Comparison of ENCODE assay signal across 9 cellular contexts in genomic region chr12:48995061-48995879, GRCh38. TPM values are rescaled to one million over a fixed set of nuclear protein-coding genes. Genes with fewer than 3 reads are reported as not detected.
A peak's percentile ranks its signal among the peaks of the same experiment; 100 is the strongest.
DNase-seq lines count a peak whose midpoint lies in the region; ATAC-seq and TF ChIP-seq lines count a peak whose summit lies in the region.
"Had no signal": no experiment of that assay in that cellular context is flagged by ENCODE, and none has a peak within 500 bp of the region (broad histone marks: within the 10 kb centered on the region; RNA-seq: fewer than 3 reads in every experiment).

No MANE protein-coding gene starts in this region.

- no peak overlapping the region for H3K4me3 ChIP-seq in CD8-positive, alpha-beta T cell (ENCODE audit: low read depth, low read length)
- no peak overlapping the region for H3K4me3 ChIP-seq in HAP-1
- peak overlapping the region; percentile 33 for H3K4me3 ChIP-seq in epithelial cell of esophagus (ENCODE audit: low read length)
- peak overlapping the region; percentile 18 for H3K4me3 ChIP-seq in upper lobe of right lung

- peak in 4 of 7 experiments; percentile 53 to 66 (median 60) for DNase-seq in CD8-positive, alpha-beta T cell
- DNase-seq in HAP-1 (ENCODE audit: low spot score in 2 of 2) (peak; percentile 82 to 93), NCI-H2196 treated with DMSO at 0.1 percent for 48 hours (lab: John Stamatoyannopoulos, UW; ENCODE audit: unreplicated experiment) (peak; percentile 73), epithelial cell of esophagus (ENCODE audit: low read depth) (peak; percentile 83), mucosa of gallbladder (ENCODE audit: low spot score) (peak; percentile 81), upper lobe of right lung (peak; percentile 90)
- peak; percentile 62 to 69 for DNase-seq in activated CD4-positive, alpha-beta T cell treated with anti-CD3 and anti-CD28 coated beads, Interleukin-2, amount 50 U/mL, for 48 hours

- H3K36me3 Mint-ChIP-seq in CD8-positive, alpha-beta T cell, result no peaks in the 10 kb centered on the region

- no peak overlapping the region for H3K27ac Mint-ChIP-seq in CD8-positive, alpha-beta T cell

- peaks cover 32% of the 10 kb centered on the region for H3K4me1 Mint-ChIP-seq in CD8-positive, alpha-beta T cell (ENCODE audit: low read depth)

- ATAC-seq in CD8-positive, alpha-beta T cell, result no peak
- ATAC-seq in upper lobe of right lung (peak; percentile 87), GM21825 (IDR thresholded peaks at IDR 0.05; ENCODE audit: unreplicated experiment) (no peak)

- no peaks in the 10 kb centered on the region for H3K9me3 ChIP-seq in CD8-positive, alpha-beta T cell (ENCODE audit: low read length)
- no peaks in the 10 kb centered on the region for H3K9me3 ChIP-seq in HAP-1
- H3K9me3 ChIP-seq in upper lobe of right lung, result no peaks in the 10 kb centered on the region

- peaks cover 53% of the 10 kb centered on the region for H3K27me3 Mint-ChIP-seq in CD8-positive, alpha-beta T cell (ENCODE audit: low read depth)

- peak; percentile 79 for TF ChIP-seq CTCF in CD8-positive, alpha-beta T cell (IDR thresholded peaks at IDR 0.05)
- peak; percentile 82 for TF ChIP-seq CTCF in epithelial cell of esophagus (IDR thresholded peaks at IDR 0.05; ENCODE audit: insufficient read depth, low read depth, low read length, missing control alignments)
- TF ChIP-seq CTCF in upper lobe of right lung (IDR thresholded peaks at IDR 0.05), result peak; percentile 90

- CTCF ChIA-PET in CD8-positive, alpha-beta T cell (lab: Charles Lee), result interaction anchor here (0.7 to 4.2 kb wide), 16 partner anchors 8 to 242 kb away, joined by 3 to 36 read pairs (median 4); partner anchors contain the start of gene WNT1

- POLR2A ChIA-PET in CD8-positive, alpha-beta T cell (lab: Charles Lee), result no interaction called here

- in situ Hi-C loops in HAP-1 (cut with MboI; ENCODE audit: low sequenced_read_pairs), result no loop called here

- H3K4me3 Mint-ChIP-seq in CD8-positive, alpha-beta T cell, result peak overlapping the region; percentile 49

- no peak overlapping the region for H3K27ac ChIP-seq in CD8-positive, alpha-beta T cell (ENCODE audit: low read depth, low read length)
- H3K27ac ChIP-seq in upper lobe of right lung, result no peak overlapping the region

- no peaks in the 10 kb centered on the region for H3K36me3 ChIP-seq in CD8-positive, alpha-beta T cell (ENCODE audit: insufficient read depth, low read length)
- H3K36me3 ChIP-seq in HAP-1 (replicated peaks) (no peaks in the 10 kb centered on the region), upper lobe of right lung (no peaks in the 10 kb centered on the region)

- intact Hi-C loops in CD8-positive, alpha-beta T cell (cut with DNase I, micrococcal nuclease), result loop anchor here (1.0 to 5.0 kb wide), 3 partner anchors 21 to 97 kb away; partner anchors contain the start of genes ARF3 (in 1 of the 2) and DHH (in 1 of the 2)
- intact Hi-C loops in upper lobe of right lung (cut with DNase I), result no loop called here

- no peaks in the 10 kb centered on the region for H3K9me3 Mint-ChIP-seq in CD8-positive, alpha-beta T cell

- H3K27me3 ChIP-seq in CD8-positive, alpha-beta T cell (ENCODE audit: insufficient read depth, low read length), result peaks cover 41% of the 10 kb centered on the region
- no peaks in the 10 kb centered on the region for H3K27me3 ChIP-seq in HAP-1 (ENCODE audit: low read depth)
- H3K27me3 ChIP-seq in upper lobe of right lung, result peaks cover 53% of the 10 kb centered on the region

- peaks cover 39% of the 10 kb centered on the region for H3K4me1 ChIP-seq in CD8-positive, alpha-beta T cell (ENCODE audit: insufficient read depth, low read length)
- H3K4me1 ChIP-seq in HAP-1 (peaks cover 26% of the 10 kb centered on the region), upper lobe of right lung (peaks cover 36% of the 10 kb centered on the region)

RNA-seq across cellular contexts. Expression of gene DDN, which starts 3.9 kb away (rescaled TPM):
- total RNA-seq in CD8-positive, alpha-beta T cell, result 1 to 10 TPM; 1.3 TPM
- total RNA-seq in mucosa of gallbladder (0.06 TPM), upper lobe of right lung (not detected)

RNA-seq across cellular contexts. Expression of gene WNT1, which starts 17.1 kb away (rescaled TPM):
- 1 to 10 TPM; 5.6 to 5.9 TPM for total RNA-seq in CD8-positive, alpha-beta T cell
- total RNA-seq in mucosa of gallbladder (0.29 TPM), upper lobe of right lung (not detected)
- total RNA-seq: T-helper 2 cell treated with Interferon-gamma antibody and Interleukin-4, amounts not matched to agents 100 ng/mL and 5 ng/mL, for 36 hours had no signal

RNA-seq across cellular contexts. Expression of gene PRKAG1, which starts 23.3 kb away (rescaled TPM):
- total RNA-seq in CD8-positive, alpha-beta T cell, result 10 to 100 TPM; 30.2 to 34.3 TPM
- 51.7 TPM for total RNA-seq in mucosa of gallbladder
- total RNA-seq in upper lobe of right lung, result 46.5 TPM

RNA-seq across cellular contexts. Expression of gene WNT10B, which starts 23.7 kb away (rescaled TPM):
- total RNA-seq in CD8-positive, alpha-beta T cell, result 10 to 100 TPM; 11.2 to 13.1 TPM
- total RNA-seq in mucosa of gallbladder, result 0.58 TPM
- total RNA-seq in upper lobe of right lung, result 1.2 TPM

RNA-seq across cellular contexts. Expression of gene ARF3, which starts 38.0 kb away (rescaled TPM):
- total RNA-seq in CD8-positive, alpha-beta T cell, result 10 to 100 TPM; 34.7 to 36.4 TPM
- total RNA-seq in mucosa of gallbladder, result 198 TPM
- 146 TPM for total RNA-seq in upper lobe of right lung

Comparison
In these comparisons a context has a peak if more than half of its experiments do, and no peak if none do; other contexts are left out.
1. H3K4me3 ChIP-seq: peak in epithelial cell of esophagus (single experiment) and upper lobe of right lung (single experiment); none in CD8-positive, alpha-beta T cell (single experiment) and HAP-1 (single experiment).
2. Peak in every context shown above with its lines, with median percentiles within 50 percentile points of each other: DNase-seq and CTCF ChIP-seq.